In genomic region chr1:22203335-22203734, GRCh38 we compare ENCODE assay signal across 20 cellular contexts.
A peak's percentile ranks its signal among the peaks of the same experiment; 100 is the strongest.
DNase-seq lines count a peak whose midpoint lies in the region; ATAC-seq, FAIRE-seq and TF ChIP-seq lines count a peak whose summit lies in the region.
"Had no signal": no experiment of that assay in that cellular context is flagged by ENCODE, and none has a peak within 500 bp of the region (broad histone marks: within the 10 kb centered on the region; RNA-seq: fewer than 3 reads in every experiment).

No MANE protein-coding gene starts in this region.

- H2AFZ ChIP-seq in HCT116 (ENCODE audit: low read depth, low read length, poor library complexity, severe bottlenecking), result no peak overlapping the region
- no peak overlapping the region for H2AFZ ChIP-seq in K562 (ENCODE audit: low read depth, low read length)
- H2AFZ ChIP-seq: GM23338 had no signal

- RAD21 ChIA-PET in HCT116 (lab: Charles Lee; ENCODE audit: low non-redundant PET in 1 of 2, low total read pairs in 2 of 2, uncharacterized antibody in 2 of 2, unreplicated experiment in 2 of 2), result no interaction called here

- H3K27ac ChIP-seq in HCT116 (ENCODE audit: low read depth, low read length) (no peak overlapping the region), K562 (ENCODE audit: extremely low read depth, low read depth, low read length) (no peak overlapping the region)
- H3K27ac ChIP-seq: C4-2B, KMS-11 had no signal

- H4K20me1 ChIP-seq in HCT116 (ENCODE audit: insufficient read depth), result no peaks in the 10 kb centered on the region
- H4K20me1 ChIP-seq in K562 (replicated peaks; ENCODE audit: control insufficient read depth, insufficient read depth, low read length), result no peaks in the 10 kb centered on the region; the same call in 1 of the 2 replicates

- BruUV-seq in HCT116 (replicated peaks; lab: Mats Ljungman, UMichigan), result no TSS peak
- BruUV-seq in K562 (replicated peaks; lab: Mats Ljungman, UMichigan), result no TSS peak

- H3K9me2 ChIP-seq in HCT116 (ENCODE audit: insufficient read depth), result no peaks in the 10 kb centered on the region

- TF ChIP-seq RAD21 in HCT116 (IDR thresholded peaks at IDR 0.05; ENCODE audit: low read depth) (no peak), Ishikawa (IDR thresholded peaks at IDR 0.05; ENCODE audit: low read depth) (no peak), K562 (CRISPR knock-in tag; conservative IDR thresholded peaks at IDR 0.05 in 1 of 2, IDR thresholded peaks at IDR 0.05 in 1 of 2) (no peak)

- WGBS in K562 (ENCODE audit: insufficient coverage, low coverage, missing lambda C conversion rate), result 0% methylated on average over 1 of the region's 1 CpG

- H3K9ac ChIP-seq in HCT116 (ENCODE audit: low read length) (no peak overlapping the region), K562 (ENCODE audit: insufficient read depth in 1 of 2, low read depth in 2 of 2, low read length in 2 of 2) (no peak overlapping the region)
- H3K9ac ChIP-seq: KMS-11 had no signal

- H3K4me3 ChIP-seq in HCT116 (replicated peaks in 1 of 2; ENCODE audit: low read depth in 1 of 2, low read length in 2 of 2), result no peak overlapping the region
- no peak overlapping the region for H3K4me3 ChIP-seq in K562
- H3K4me3 ChIP-seq in foreskin fibroblast (ENCODE audit: low read depth in 1 of 2, low read length in 2 of 2), result no peak overlapping the region
- H3K4me3 ChIP-seq: GM23338 had no signal

- H3K36me3 ChIP-seq in HCT116 (ENCODE audit: control insufficient read depth in 1 of 2, insufficient read depth in 2 of 2, low read length in 2 of 2), result no peaks in the 10 kb centered on the region
- no peaks in the 10 kb centered on the region for H3K36me3 ChIP-seq in K562 (ENCODE audit: control insufficient read depth, insufficient read depth, low read length)

- intact Hi-C loops in HCT116 (cut with micrococcal nuclease), result no loop called here
- intact Hi-C loops in K562 (cut with micrococcal nuclease), result no loop called here
- intact Hi-C loops in sciatic nerve (cut with DNase I), result no loop called here

- peak; percentile 29 for FAIRE-seq in K562 (lab: Jason Lieb, UNC)
- FAIRE-seq: A204.1, G401.6, GM12892, GM18507, HTR-8/SVneo had no signal

- TF ChIP-seq EP300 in Ishikawa (IDR thresholded peaks at IDR 0.05; ENCODE audit: borderline replicate concordance), result no peak
- no peak for TF ChIP-seq EP300 in K562 (IDR thresholded peaks at IDR 0.05; ENCODE audit: low read length)

- H3K4me1 ChIP-seq in HCT116 (ENCODE audit: control insufficient read depth in 1 of 2, insufficient read depth in 2 of 2, low read length in 2 of 2), result no peaks in the 10 kb centered on the region
- H3K4me1 ChIP-seq in K562 (replicated peaks in 1 of 2; ENCODE audit: control insufficient read depth in 2 of 2, insufficient read depth in 2 of 2, low read length in 2 of 2), result no peaks in the 10 kb centered on the region

- ATAC-seq in HCT116, result no peak; the same call in 1 of the 2 replicates
- peak; percentile 56; the same call in 2 of the 3 replicates for ATAC-seq in K562
- ATAC-seq in sciatic nerve, result no peak
- ATAC-seq: GM23338 had no signal

- DNase-seq in HCT116 (ENCODE audit: low read depth, low spot score) (no peak), K562 (ENCODE audit: extremely low read depth in 1 of 4, low spot score in 3 of 4) (no peak), sciatic nerve (ENCODE audit: low spot score) (peak; percentile 2), anterior cingulate cortex (lab: John Stamatoyannopoulos, UW) (no peak), foreskin fibroblast (no peak)
- DNase-seq in central memory CD4-positive, alpha-beta T cell, result no peak
- DNase-seq: ACHN; AML-193; Calu3; CD4-positive, alpha-beta T cell; H7 had no signal

- H3K9me1 ChIP-seq in K562 (ENCODE audit: control insufficient read depth, insufficient read depth, low read length), result peaks cover 6% of the 10 kb centered on the region

- H3K4me2 ChIP-seq in HCT116 (ENCODE audit: low read length) (no peak overlapping the region), K562 (ENCODE audit: insufficient read depth, low read length) (no peak overlapping the region)
- H3K4me2 ChIP-seq: GM23338, KMS-11 had no signal

- TF ChIP-seq POLR2A in HCT116 (IDR thresholded peaks at IDR 0.05; ENCODE audit: borderline replicate concordance, extremely low read depth, insufficient read depth, insufficient read length), result no peak
- TF ChIP-seq POLR2A in K562 (conservative IDR thresholded peaks at IDR 0.05), result no peak

- CTCF ChIA-PET in HCT116 (lab: Charles Lee) (no interaction called here), K562 (lab: Yijun Ruan, JAX; ENCODE audit: low intra/inter-chr PET ratio) (no interaction called here)

- in situ Hi-C loops in K562 (cut with MboI), result no loop called here

- H3K27me3 ChIP-seq in HCT116 (ENCODE audit: insufficient read depth, low read length), result peaks cover under 1% of the 10 kb centered on the region
- peaks cover 29 to 41% of the 10 kb centered on the region in 2 experiments; a peak in 4 of 5 replicates for H3K27me3 ChIP-seq in K562 (ENCODE audit: control insufficient read depth in 2 of 2, insufficient read depth in 2 of 2, low read length in 2 of 2)

- H3K9me3 ChIP-seq in HCT116 (ENCODE audit: control insufficient read depth in 1 of 2, insufficient read depth in 1 of 2, low read depth in 1 of 2, low read length in 2 of 2), result no peaks in the 10 kb centered on the region
- H3K9me3 ChIP-seq in K562 (replicated peaks; ENCODE audit: control insufficient read depth, insufficient read depth, low read depth, low read length), result no peaks in the 10 kb centered on the region

- TF ChIP-seq CTCF in HCT116 (IDR thresholded peaks at IDR 0.05 in 2 of 3, conservative IDR thresholded peaks at IDR 0.05 in 1 of 3; ENCODE audit: borderline replicate concordance in 1 of 3, insufficient read depth in 1 of 3, low read depth in 2 of 3, low read length in 2 of 3) (no peak), K562 (IDR thresholded peaks at IDR 0.05 in 2 of 3, conservative IDR thresholded peaks at IDR 0.05 in 1 of 3; ENCODE audit: insufficient read depth in 2 of 3, low read depth in 1 of 3, low read length in 3 of 3) (no peak), foreskin fibroblast (IDR thresholded peaks at IDR 0.05; ENCODE audit: low read depth, low read length) (no peak)

- H3K79me2 ChIP-seq in HCT116 (ENCODE audit: insufficient read depth, low read length) (no peaks in the 10 kb centered on the region), K562 (ENCODE audit: control insufficient read depth, insufficient read depth, low read length) (no peaks in the 10 kb centered on the region)

- POLR2A ChIA-PET in HCT116 (lab: Charles Lee), result no interaction called here
- POLR2A ChIA-PET in K562 (lab: Yijun Ruan, JAX), result interaction anchor here (1.0 kb wide), 1 partner anchor 9 kb away, joined by 3 read pairs; no protein-coding TSS in a partner anchor

TF ChIP-seq in HCT116, 20 proteins besides CTCF, POLR2A, EP300 and RAD21:
- TF ChIP-seq ELF1 (IDR thresholded peaks at IDR 0.05; ENCODE audit: borderline replicate concordance, low read depth) (no peak), YY1 (IDR thresholded peaks at IDR 0.05; ENCODE audit: extremely low read depth, insufficient replicate concordance, low read depth, low read length) (peak; percentile 78)

TF ChIP-seq in Ishikawa, 13 proteins besides CTCF, POLR2A, EP300 and RAD21:
- TF ChIP-seq YY1 (IDR thresholded peaks at IDR 0.05; ENCODE audit: low read depth) (peak; percentile 83), EGR1 (IDR thresholded peaks at IDR 0.05) (no peak)
TF ChIP-seq in Ishikawa: peak in this region for 1.

TF ChIP-seq in K562, 482 proteins besides CTCF, POLR2A, EP300 and RAD21 (continues in another document):
- TF ChIP-seq YY1 (IDR thresholded peaks at IDR 0.05; ENCODE audit: borderline replicate concordance in 1 of 3, control insufficient read depth in 1 of 3, extremely low read depth in 1 of 3, insufficient read depth in 3 of 3, insufficient read length in 1 of 3, insufficient replicate concordance in 2 of 3, low read depth in 1 of 3, low read length in 2 of 3) (peak in 1 of 3 experiments; percentile 82), ZNF696 (CRISPR knock-in tag; conservative IDR thresholded peaks at IDR 0.05) (no peak), E2F1 (CRISPR knock-in tag; IDR thresholded peaks at IDR 0.05) (no peak), SIX5 (IDR thresholded peaks at IDR 0.05; ENCODE audit: borderline replicate concordance in 1 of 2, insufficient read depth in 1 of 2, low read depth in 1 of 2, low read length in 2 of 2) (peak; percentile 15 to 39; a peak in 1 of 4 replicates), RBM17 (IDR thresholded peaks at IDR 0.05; ENCODE audit: borderline replicate concordance, low read depth, low read length) (no peak), HCFC1 (IDR thresholded peaks at IDR 0.05; ENCODE audit: low read depth, low read length) (peak; percentile 75), VEZF1 (CRISPR knock-in tag; IDR thresholded peaks at IDR 0.05) (no peak), ZNF143 (CRISPR knock-in tag; IDR thresholded peaks at IDR 0.05) (peak; percentile 63; the same call in 1 of the 2 replicates)
